12 cellular contexts compared by ENCODE assay signal in genomic region chr20:57693002-57693582, GRCh38. TPM values are rescaled to one million over a fixed set of nuclear protein-coding genes. Genes with fewer than 3 reads are reported as not detected.
A peak's percentile ranks its signal among the peaks of the same experiment; 100 is the strongest.
DNase-seq lines count a peak whose midpoint lies in the region; ATAC-seq and TF ChIP-seq lines count a peak whose summit lies in the region.
"Had no signal": no experiment of that assay in that cellular context is flagged by ENCODE, and none has a peak within 500 bp of the region (broad histone marks: within the 10 kb centered on the region; RNA-seq: fewer than 3 reads in every experiment).

No MANE protein-coding gene starts in this region.

- no peaks in the 10 kb centered on the region for H3K9me3 ChIP-seq in OCI-LY1 (ENCODE audit: low read length)

- H3K4me1 ChIP-seq in OCI-LY1 (ENCODE audit: insufficient read depth, low read length, severe bottlenecking) = no peaks in the 10 kb centered on the region

- no peaks in the 10 kb centered on the region for H3K79me2 ChIP-seq in OCI-LY1 (ENCODE audit: insufficient read depth, low read length)

- H3K9ac ChIP-seq in OCI-LY1 (ENCODE audit: low read length) = no peak overlapping the region

- H2AFZ ChIP-seq in OCI-LY1 (ENCODE audit: low read length) = no peak overlapping the region

- ATAC-seq in HG03565 (IDR thresholded peaks at IDR 0.05; ENCODE audit: unreplicated experiment) = no peak

- peaks cover 12% of the 10 kb centered on the region; the same call in 1 of the 2 replicates for H3K27me3 ChIP-seq in OCI-LY1 (ENCODE audit: insufficient read depth, low read length)

- H3K27ac Mint-ChIP-seq in endothelial cell (ENCODE audit: unreplicated experiment) (peak overlapping the region; percentile 53), progenitor cell of endocrine pancreas (peak overlapping the region; percentile 57)
- H3K27ac Mint-ChIP-seq: T-helper 1 cell treated with Interleukin-12 subunit alpha and Interleukin-12 subunit beta and Interleukin-4 antibody, amounts not matched to agents 30 μg/mL and 1 μg/mL, for 36 hours had no signal

- peaks cover 12% of the 10 kb centered on the region for H3K27me3 Mint-ChIP-seq in endothelial cell (ENCODE audit: unreplicated experiment)
- no peaks in the 10 kb centered on the region for H3K27me3 Mint-ChIP-seq in progenitor cell of endocrine pancreas

- no peaks in the 10 kb centered on the region for H3K9me2 ChIP-seq in OCI-LY1 (ENCODE audit: low read depth, low read length)

- H3K4me1 Mint-ChIP-seq in endothelial cell (ENCODE audit: unreplicated experiment) = peaks cover 58% of the 10 kb centered on the region
- peaks cover 4% of the 10 kb centered on the region for H3K4me1 Mint-ChIP-seq in progenitor cell of endocrine pancreas (ENCODE audit: low read depth)

- H4K20me1 ChIP-seq in OCI-LY1 (ENCODE audit: insufficient read depth, low read length) = no peaks in the 10 kb centered on the region

- no peaks in the 10 kb centered on the region for H3F3A ChIP-seq in OCI-LY1 (ENCODE audit: insufficient read depth, low read length)

- no peak for DNase-seq in GM10266 (ENCODE audit: extremely low spot score)
- DNase-seq in endothelial cell (ENCODE audit: low spot score) = no peak
- peak; percentile 29 for DNase-seq in progenitor cell of endocrine pancreas (ENCODE audit: low spot score, unreplicated experiment)
- DNase-seq in DMS79 (lab: John Stamatoyannopoulos, UW) = no peak
- no peak for DNase-seq in RKO (ENCODE audit: low spot score)
- no peak for DNase-seq in stimulated activated naive CD4-positive, alpha-beta T cell treated with Interleukin-2 at 50 U/mL for 16 hours (lab: John Stamatoyannopoulos, UW)
- DNase-seq: activated naive CD4-positive, alpha-beta T cell treated with Interleukin-2 at 50 U/mL for 16 hours; NCI-H2171; stimulated activated CD4-positive, alpha-beta T cell treated with anti-CD3 and anti-CD28 coated beads, Interleukin-4, amount 100 ng/mL, for 1 hour had no signal

- H3K4me3 ChIP-seq in OCI-LY1 (ENCODE audit: low read depth, low read length, poor library complexity, severe bottlenecking) = no peak overlapping the region

- H3K36me3 Mint-ChIP-seq in endothelial cell (ENCODE audit: low read depth, unreplicated experiment) (peaks cover 12% of the 10 kb centered on the region), progenitor cell of endocrine pancreas (ENCODE audit: insufficient read depth) (no peaks in the 10 kb centered on the region)

- no peaks in the 10 kb centered on the region for H3K9me3 Mint-ChIP-seq in endothelial cell (ENCODE audit: unreplicated experiment)
- no peaks in the 10 kb centered on the region for H3K9me3 Mint-ChIP-seq in progenitor cell of endocrine pancreas (ENCODE audit: low read depth)
- H3K9me3 Mint-ChIP-seq: T-helper 1 cell treated with Interleukin-12 subunit alpha and Interleukin-12 subunit beta and Interleukin-4 antibody, amounts not matched to agents 30 μg/mL and 1 μg/mL, for 36 hours had no signal

- H3K4me3 Mint-ChIP-seq in endothelial cell (ENCODE audit: unreplicated experiment) (no peak overlapping the region), progenitor cell of endocrine pancreas (ENCODE audit: low read depth) (no peak overlapping the region)
- H3K4me3 Mint-ChIP-seq: T-helper 1 cell treated with Interleukin-12 subunit alpha and Interleukin-12 subunit beta and Interleukin-4 antibody, amounts not matched to agents 30 μg/mL and 1 μg/mL, for 36 hours had no signal

- TF ChIP-seq CTCF in GM10266 (IDR thresholded peaks at IDR 0.05; ENCODE audit: control insufficient read depth, insufficient read depth, low read depth, missing control alignments) = peak; percentile 3
- peak; percentile 19; the same call in 1 of the 2 replicates for TF ChIP-seq CTCF in OCI-LY1 (IDR thresholded peaks at IDR 0.05; ENCODE audit: low read length)
- no peak for TF ChIP-seq CTCF in endothelial cell (IDR thresholded peaks at IDR 0.05; ENCODE audit: unreplicated experiment)
- peak; percentile 38 for TF ChIP-seq CTCF in progenitor cell of endocrine pancreas (IDR thresholded peaks at IDR 0.05; ENCODE audit: unreplicated experiment)

- H3K4me2 ChIP-seq in OCI-LY1 (ENCODE audit: low read length) = no peak overlapping the region

- H3K36me3 ChIP-seq in OCI-LY1 (ENCODE audit: insufficient read depth, low read length) = no peaks in the 10 kb centered on the region

- no peak overlapping the region for H3K27ac ChIP-seq in OCI-LY1 (ENCODE audit: low read depth, low read length, poor library complexity, severe bottlenecking)

RNA-seq across cellular contexts. Expression of gene PMEPA1, which starts 16.7 kb away (rescaled TPM):
- 61.3 TPM for total RNA-seq in endothelial cell (ENCODE audit: unreplicated experiment)
- total RNA-seq in progenitor cell of endocrine pancreas = 9.1 and 9.2 TPM in 2 replicates
